8 cellular contexts compared by ENCODE assay signal in genomic region chr14:103091041-103091882, GRCh38. TPM values are rescaled to one million over a fixed set of nuclear protein-coding genes. Genes with fewer than 3 reads are reported as not detected.
DNase-seq lines count a peak whose midpoint lies in the region; ATAC-seq, FAIRE-seq and TF ChIP-seq lines count a peak whose summit lies in the region.

No MANE protein-coding gene starts in this region.

- peaks cover 4% of the 10 kb centered on the region for H3K4me1 Mint-ChIP-seq in activated CD8-positive, alpha-beta T cell treated with anti-CD3 and anti-CD28 coated beads for 36 hours (ENCODE audit: low read depth)
- H3K4me1 Mint-ChIP-seq in natural killer cell treated with Interleukin-12 subunit alpha and Interleukin-12 subunit beta and Interleukin-15 and Interleukin-18, amount 100 ng/mL, for 72 hours (ENCODE audit: low read depth in 2 of 2) = peaks cover 3 to 5% of the 10 kb centered on the region in 2 donors

- ATAC-seq in GM19452 (IDR thresholded peaks at IDR 0.05; ENCODE audit: unreplicated experiment) = peak; percentile 56
- ATAC-seq in activated CD8-positive, alpha-beta T cell treated with anti-CD3 and anti-CD28 coated beads for 36 hours = peak; percentile 97
- ATAC-seq in natural killer cell treated with Interleukin-12 subunit alpha and Interleukin-12 subunit beta and Interleukin-15 and Interleukin-18, amount 100 ng/mL, for 72 hours = peak; percentile 84 to 87
- no peak for ATAC-seq in GM18517 (IDR thresholded peaks at IDR 0.05; ENCODE audit: unreplicated experiment)

- H3K27me3 Mint-ChIP-seq in activated CD8-positive, alpha-beta T cell treated with anti-CD3 and anti-CD28 coated beads for 36 hours = peaks cover 5% of the 10 kb centered on the region
- H3K27me3 Mint-ChIP-seq in natural killer cell treated with Interleukin-12 subunit alpha and Interleukin-12 subunit beta and Interleukin-15 and Interleukin-18, amount 100 ng/mL, for 72 hours = no peaks in the 10 kb centered on the region

- H3K27me3 ChIP-seq in AG04450 (ENCODE audit: control insufficient read depth, insufficient read depth, low read length) = peaks cover 14% of the 10 kb centered on the region
- H3K27me3 ChIP-seq in endothelial cell of umbilical vein (ENCODE audit: control insufficient read depth in 2 of 2, insufficient read depth in 2 of 2, low read length in 2 of 2) = no peaks in the 10 kb centered on the region
- peaks cover 2 to 6% of the 10 kb centered on the region in 2 donors for H3K27me3 ChIP-seq in stomach smooth muscle (ENCODE audit: control insufficient read depth in 1 of 2, insufficient read depth in 2 of 2, low read length in 2 of 2)

- no TSS peak for BruUV-seq in endothelial cell of umbilical vein (replicated peaks; lab: Mats Ljungman, UMichigan)

- peak overlapping the region; percentile 89 for H2AFZ ChIP-seq in endothelial cell of umbilical vein (ENCODE audit: low read depth, low read length)

- peak overlapping the region; percentile 43 for H3K4me3 Mint-ChIP-seq in activated CD8-positive, alpha-beta T cell treated with anti-CD3 and anti-CD28 coated beads for 36 hours
- peak overlapping the region; percentile 53 for H3K4me3 Mint-ChIP-seq in natural killer cell treated with Interleukin-12 subunit alpha and Interleukin-12 subunit beta and Interleukin-15 and Interleukin-18, amount 100 ng/mL, for 72 hours

- DNase-seq in AG04450 (ENCODE audit: low read depth, low spot score) (no peak), MV-4-11 (lab: John Stamatoyannopoulos, UW) (peak; percentile 76), endothelial cell of umbilical vein (ENCODE audit: low read depth, low spot score) (no peak)
- DNase-seq in activated CD8-positive, alpha-beta T cell treated with anti-CD3 and anti-CD28 coated beads for 36 hours = peak; percentile 84
- peak; percentile 81 for DNase-seq in natural killer cell treated with Interleukin-12 subunit alpha and Interleukin-12 subunit beta and Interleukin-15 and Interleukin-18, amount 100 ng/mL, for 72 hours (ENCODE audit: low spot score)

- dilution Hi-C loops in endothelial cell of umbilical vein (cut with MboI; ENCODE audit: extremely low pct_ligation_motif_present, low sequenced_read_pairs) = no loop called here

- no peaks in the 10 kb centered on the region for H3K9me3 Mint-ChIP-seq in activated CD8-positive, alpha-beta T cell treated with anti-CD3 and anti-CD28 coated beads for 36 hours
- no peaks in the 10 kb centered on the region for H3K9me3 Mint-ChIP-seq in natural killer cell treated with Interleukin-12 subunit alpha and Interleukin-12 subunit beta and Interleukin-15 and Interleukin-18, amount 100 ng/mL, for 72 hours

- peak overlapping the region; percentile 58 for H3K4me2 ChIP-seq in endothelial cell of umbilical vein (ENCODE audit: insufficient read depth, low read length)

- POLR2A ChIA-PET in AG04450 (lab: Yijun Ruan, JAX) = no interaction called here
- POLR2A ChIA-PET in activated CD8-positive, alpha-beta T cell treated with anti-CD3 and anti-CD28 coated beads for 36 hours (lab: Charles Lee) = no interaction called here
- POLR2A ChIA-PET in endothelial cell of umbilical vein (lab: Charles Lee) = no interaction called here

- TF ChIP-seq CTCF in AG04450 (IDR thresholded peaks at IDR 0.05; ENCODE audit: low read depth, low read length) (peak; percentile 39), endothelial cell of umbilical vein (IDR thresholded peaks at IDR 0.05; ENCODE audit: extremely low read depth in 1 of 2, insufficient read depth in 1 of 2, low read depth in 1 of 2, low read length in 2 of 2) (peak; percentile 30 to 64)
- TF ChIP-seq CTCF in activated CD8-positive, alpha-beta T cell treated with anti-CD3 and anti-CD28 coated beads for 36 hours (IDR thresholded peaks at IDR 0.05) = peak; percentile 75

- no peak overlapping the region for H3K9ac ChIP-seq in endothelial cell of umbilical vein (replicated peaks; ENCODE audit: extremely low read depth, insufficient read depth, low read length)
- peak overlapping the region in 1 of 2 donors; percentile 54 for H3K9ac ChIP-seq in stomach smooth muscle (ENCODE audit: low read length in 2 of 2)

- H3K36me3 Mint-ChIP-seq in activated CD8-positive, alpha-beta T cell treated with anti-CD3 and anti-CD28 coated beads for 36 hours (ENCODE audit: low read depth) = no peaks in the 10 kb centered on the region
- no peaks in the 10 kb centered on the region for H3K36me3 Mint-ChIP-seq in natural killer cell treated with Interleukin-12 subunit alpha and Interleukin-12 subunit beta and Interleukin-15 and Interleukin-18, amount 100 ng/mL, for 72 hours

- H3K9me1 ChIP-seq in endothelial cell of umbilical vein (replicated peaks; ENCODE audit: control insufficient read depth, extremely low read depth, insufficient read depth, low read length) = no peaks in the 10 kb centered on the region

- H3K79me2 ChIP-seq in endothelial cell of umbilical vein (ENCODE audit: control insufficient read depth, insufficient read depth, low read length) = no peaks in the 10 kb centered on the region

- H4K20me1 ChIP-seq in endothelial cell of umbilical vein (replicated peaks; ENCODE audit: control insufficient read depth, extremely low read depth, insufficient read depth, low read length) = no peaks in the 10 kb centered on the region

- H3K36me3 ChIP-seq in endothelial cell of umbilical vein (ENCODE audit: control insufficient read depth in 2 of 2, extremely low read depth in 1 of 2, insufficient read depth in 2 of 2, low read length in 2 of 2) (no peaks in the 10 kb centered on the region), stomach smooth muscle (ENCODE audit: control insufficient read depth in 2 of 2, insufficient read depth in 2 of 2, low read length in 2 of 2) (no peaks in the 10 kb centered on the region)

- H3K9me3 ChIP-seq in AG04450 (ENCODE audit: control insufficient read depth, insufficient read depth, low read length) (peaks cover 5% of the 10 kb centered on the region; the same call in 1 of the 2 replicates), endothelial cell of umbilical vein (replicated peaks; ENCODE audit: control insufficient read depth, insufficient read depth, low read length) (no peaks in the 10 kb centered on the region), stomach smooth muscle (ENCODE audit: control insufficient read depth in 2 of 2, low read length in 2 of 2) (no peaks in the 10 kb centered on the region)

- peaks cover 4% of the 10 kb centered on the region for H3K4me1 ChIP-seq in endothelial cell of umbilical vein (ENCODE audit: control insufficient read depth, extremely low read depth, insufficient read depth, low read length)
- peaks cover 16% of the 10 kb centered on the region for H3K4me1 ChIP-seq in stomach smooth muscle (ENCODE audit: control insufficient read depth, insufficient read depth, low read length)

- H3K4me3 ChIP-seq in AG04450 (ENCODE audit: low read depth, low read length) (peak overlapping the region; percentile 43), endothelial cell of umbilical vein (replicated peaks in 1 of 3; ENCODE audit: insufficient read depth in 1 of 3, low read depth in 1 of 3, low read length in 3 of 3) (peak overlapping the region in 2 of 3 experiments; percentile 22 to 24), stomach smooth muscle (ENCODE audit: low read length in 2 of 2) (peak overlapping the region; percentile 25 to 71)

- TF ChIP-seq POLR2A in endothelial cell of umbilical vein (IDR thresholded peaks at IDR 0.05; ENCODE audit: low read depth, low read length) = no peak

- no peak overlapping the region for H3K27ac Mint-ChIP-seq in activated CD8-positive, alpha-beta T cell treated with anti-CD3 and anti-CD28 coated beads for 36 hours
- H3K27ac Mint-ChIP-seq in natural killer cell treated with Interleukin-12 subunit alpha and Interleukin-12 subunit beta and Interleukin-15 and Interleukin-18, amount 100 ng/mL, for 72 hours = no peak overlapping the region

- CTCF ChIA-PET in AG04450 (lab: Charles Lee) (no interaction called here), endothelial cell of umbilical vein (lab: Charles Lee) (interaction anchor here (1.0 to 1.7 kb wide), 3 partner anchors 12 to 14 kb away, joined by 5 to 8 read pairs (median 5); no protein-coding TSS in a partner anchor)
- CTCF ChIA-PET in activated CD8-positive, alpha-beta T cell treated with anti-CD3 and anti-CD28 coated beads for 36 hours (lab: Charles Lee) = interaction anchor here (0.6 to 0.8 kb wide), 4 partner anchors 15 to 398 kb away, joined by 3 to 4 read pairs (median 3); no protein-coding TSS in a partner anchor

- no peak for FAIRE-seq in endothelial cell of umbilical vein (lab: Jason Lieb, UNC)

- intact Hi-C loops in activated CD8-positive, alpha-beta T cell treated with anti-CD3 and anti-CD28 coated beads for 36 hours (cut with micrococcal nuclease) = loop anchor here (10.0 kb wide), 1 partner anchor 396 kb away; no protein-coding TSS in a partner anchor
- intact Hi-C loops in endothelial cell of umbilical vein (cut with micrococcal nuclease) = loop anchor here (1.0 kb wide), 1 partner anchor 16 kb away; no protein-coding TSS in a partner anchor

- H3K27ac ChIP-seq in AG04450 (ENCODE audit: low read depth, low read length) (no peak overlapping the region), endothelial cell of umbilical vein (ENCODE audit: insufficient read depth, low read depth, low read length) (no peak overlapping the region), stomach smooth muscle (ENCODE audit: low read length) (no peak overlapping the region)

RNA-seq across cellular contexts. Expression of gene EXOC3L4, which starts 3.3 kb away (rescaled TPM):
- not detected in 2 replicates for polyA plus RNA-seq in AG04450 (2011; rRNA removed)
- polyA minus RNA-seq in AG04450 (2011; rRNA and poly(A)+ RNA removed) = 0.37 TPM in 1 of 2 replicates, not detected in the other
- not detected for total RNA-seq in activated CD8-positive, alpha-beta T cell treated with anti-CD3 and anti-CD28 coated beads for 36 hours
- not detected in 2 replicates for total RNA-seq in endothelial cell of umbilical vein
- not detected in 2 replicates for polyA plus RNA-seq in endothelial cell of umbilical vein
- polyA plus RNA-seq in endothelial cell of umbilical vein (2011; cell fraction: cytosol; rRNA removed) = not detected in 2 replicates
- polyA plus RNA-seq in endothelial cell of umbilical vein (2011; cell fraction: nucleus; rRNA removed) = not detected in 2 replicates
- polyA plus RNA-seq in endothelial cell of umbilical vein (2012) = not detected in 2 replicates
- not detected in 2 replicates for polyA minus RNA-seq in endothelial cell of umbilical vein
- not detected for polyA minus RNA-seq in endothelial cell of umbilical vein (2011; cell fraction: cytosol; rRNA and poly(A)+ RNA removed)
- polyA minus RNA-seq in endothelial cell of umbilical vein (2011; cell fraction: nucleus; rRNA and poly(A)+ RNA removed) = not detected in 2 replicates
- not detected for total RNA-seq in natural killer cell treated with Interleukin-12 subunit alpha and Interleukin-12 subunit beta and Interleukin-15 and Interleukin-18, amount 100 ng/mL, for 72 hours

RNA-seq across cellular contexts. Expression of gene LBHD2, which starts 7.3 kb away (rescaled TPM):
- polyA plus RNA-seq in AG04450 (2011; rRNA removed) (not detected in 2 replicates), endothelial cell of umbilical vein (not detected in 2 replicates)
- not detected in 2 replicates for polyA minus RNA-seq in AG04450 (2011; rRNA and poly(A)+ RNA removed)
- not detected for total RNA-seq in activated CD8-positive, alpha-beta T cell treated with anti-CD3 and anti-CD28 coated beads for 36 hours
- not detected in 2 replicates for total RNA-seq in endothelial cell of umbilical vein
- not detected in 2 replicates for polyA plus RNA-seq in endothelial cell of umbilical vein (2011; cell fraction: cytosol; rRNA removed)
- polyA plus RNA-seq in endothelial cell of umbilical vein (2011; cell fraction: nucleus; rRNA removed) = not detected in 2 replicates
- not detected in 2 replicates for polyA plus RNA-seq in endothelial cell of umbilical vein (2012)
- not detected in 2 replicates for polyA minus RNA-seq in endothelial cell of umbilical vein
- polyA minus RNA-seq in endothelial cell of umbilical vein (2011; cell fraction: cytosol; rRNA and poly(A)+ RNA removed) = not detected
- polyA minus RNA-seq in endothelial cell of umbilical vein (2011; cell fraction: nucleus; rRNA and poly(A)+ RNA removed) = not detected in 2 replicates
- not detected for total RNA-seq in natural killer cell treated with Interleukin-12 subunit alpha and Interleukin-12 subunit beta and Interleukin-15 and Interleukin-18, amount 100 ng/mL, for 72 hours

RNA-seq across cellular contexts. Expression of gene TNFAIP2, which starts 32.0 kb away (rescaled TPM):
- polyA plus RNA-seq in AG04450 (2011; rRNA removed) = 15.3 and 20.2 TPM in 2 replicates
- polyA minus RNA-seq in AG04450 (2011; rRNA and poly(A)+ RNA removed) = 14.6 and 24.9 TPM in 2 replicates
- total RNA-seq in activated CD8-positive, alpha-beta T cell treated with anti-CD3 and anti-CD28 coated beads for 36 hours = 1 to 10 TPM; 1.1 to 1.2 TPM
- 31.6 and 37.5 TPM in 2 replicates for total RNA-seq in endothelial cell of umbilical vein
- 42.7 and 48.5 TPM in 2 replicates for polyA plus RNA-seq in endothelial cell of umbilical vein
- 17.1 and 22.4 TPM in 2 replicates for polyA plus RNA-seq in endothelial cell of umbilical vein (2011; cell fraction: cytosol; rRNA removed)
- polyA plus RNA-seq in endothelial cell of umbilical vein (2011; cell fraction: nucleus; rRNA removed) = 137 and 182 TPM in 2 replicates
- 28.3 and 36.7 TPM in 2 replicates for polyA plus RNA-seq in endothelial cell of umbilical vein (2012)
- polyA minus RNA-seq in endothelial cell of umbilical vein = 24.5 and 32.4 TPM in 2 replicates
- 136 TPM for polyA minus RNA-seq in endothelial cell of umbilical vein (2011; cell fraction: cytosol; rRNA and poly(A)+ RNA removed)
- 13.7 and 21.2 TPM in 2 replicates for polyA minus RNA-seq in endothelial cell of umbilical vein (2011; cell fraction: nucleus; rRNA and poly(A)+ RNA removed)
- 1 to 10 TPM; 8.1 to 9.6 TPM for total RNA-seq in natural killer cell treated with Interleukin-12 subunit alpha and Interleukin-12 subunit beta and Interleukin-15 and Interleukin-18, amount 100 ng/mL, for 72 hours

RNA-seq across cellular contexts. Expression of gene CDC42BPB, which starts 33.9 kb away (rescaled TPM):
- polyA plus RNA-seq in AG04450 (2011; rRNA removed) (57.0 and 66.8 TPM in 2 replicates), endothelial cell of umbilical vein (82.6 and 93.7 TPM in 2 replicates)
- 109 and 133 TPM in 2 replicates for polyA minus RNA-seq in AG04450 (2011; rRNA and poly(A)+ RNA removed)
- total RNA-seq in activated CD8-positive, alpha-beta T cell treated with anti-CD3 and anti-CD28 coated beads for 36 hours = under 1 TPM; 0.72 to 0.96 TPM
- total RNA-seq in endothelial cell of umbilical vein = 131 and 136 TPM in 2 replicates
- 91.3 and 93.3 TPM in 2 replicates for polyA plus RNA-seq in endothelial cell of umbilical vein (2011; cell fraction: cytosol; rRNA removed)
- polyA plus RNA-seq in endothelial cell of umbilical vein (2011; cell fraction: nucleus; rRNA removed) = 301 and 323 TPM in 2 replicates
- 81.5 and 92.0 TPM in 2 replicates for polyA plus RNA-seq in endothelial cell of umbilical vein (2012)
- polyA minus RNA-seq in endothelial cell of umbilical vein = 217 and 238 TPM in 2 replicates
- polyA minus RNA-seq in endothelial cell of umbilical vein (2011; cell fraction: cytosol; rRNA and poly(A)+ RNA removed) = 43.9 TPM
- 147 and 209 TPM in 2 replicates for polyA minus RNA-seq in endothelial cell of umbilical vein (2011; cell fraction: nucleus; rRNA and poly(A)+ RNA removed)
- total RNA-seq in natural killer cell treated with Interleukin-12 subunit alpha and Interleukin-12 subunit beta and Interleukin-15 and Interleukin-18, amount 100 ng/mL, for 72 hours = 1 to 10 TPM; 2.2 to 3.6 TPM

Comparison
In these comparisons a context has a peak if more than half of its experiments do, and no peak if none do; other contexts are left out.
1. DNase-seq: peak in MV-4-11 (single experiment), activated CD8-positive, alpha-beta T cell treated with anti-CD3 and anti-CD28 coated beads for 36 hours (single experiment) and natural killer cell treated with Interleukin-12 subunit alpha and Interleukin-12 subunit beta and Interleukin-15 and Interleukin-18, amount 100 ng/mL, for 72 hours (single experiment); none in AG04450 (single experiment) and endothelial cell of umbilical vein (single experiment).
2. RNA of gene TNFAIP2, which starts 32.0 kb away (total RNA-seq): 31.6 to 37.5 TPM in endothelial cell of umbilical vein and 8.1 to 9.6 TPM in natural killer cell treated with Interleukin-12 subunit alpha and Interleukin-12 subunit beta and Interleukin-15 and Interleukin-18, amount 100 ng/mL, for 72 hours; 1.1 to 1.2 TPM in activated CD8-positive, alpha-beta T cell treated with anti-CD3 and anti-CD28 coated beads for 36 hours; every median in the first group is over 4 times any median in the second.
3. Peak in every context shown above with its lines, with median percentiles within 50 percentile points of each other: H3K4me3 ChIP-seq and CTCF ChIP-seq.